Comparison of ENCODE assay signal across 37 cellular contexts in the genomic region with DNA sequence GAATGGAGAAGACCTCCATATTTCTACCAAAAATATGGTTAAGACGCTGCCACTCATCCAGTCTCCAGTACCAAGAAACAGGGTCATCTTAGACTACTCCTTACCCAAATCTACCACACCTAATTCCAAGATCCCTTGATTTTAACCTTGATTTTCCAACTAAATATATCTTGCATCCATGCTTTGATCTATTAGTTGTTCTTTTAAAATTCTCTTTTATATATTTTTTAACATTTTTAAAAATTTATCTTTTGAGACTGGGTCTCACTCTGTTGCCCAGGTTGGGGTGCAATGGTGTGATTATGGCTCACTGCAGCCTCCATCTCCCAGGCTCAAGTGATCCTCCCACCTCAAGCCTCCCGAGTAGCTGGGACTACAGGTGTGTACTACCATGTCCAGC. TPM values are rescaled to one million over a fixed set of nuclear protein-coding genes. Genes with fewer than 3 reads are reported as not detected.
"Had no signal": no experiment of that assay in that cellular context is flagged by ENCODE, and none has a peak within 500 bp of the region (broad histone marks: within the 10 kb centered on the region; RNA-seq: fewer than 3 reads in every experiment).

No MANE protein-coding gene starts in this region.

- DNase-seq: hypothalamus; immature natural killer cell; kidney; left colon; left lung; lower lobe of right lung; mammary epithelial cell; mesendoderm; naive B cell; natural killer cell; nephron progenitor cell; ovary; right lobe of liver; stimulated activated CD4-positive, alpha-beta T cell treated with anti-CD3 and anti-CD28 coated beads, Interleukin-1b, Interleukin-23, amount 100 ng/mL, for 48 hours; stimulated activated CD4-positive, alpha-beta T cell treated with anti-CD3 and anti-CD28 coated beads, Interleukin-2, amount 100 ng/mL, for 48 hours; stimulated activated CD4-positive, alpha-beta T cell treated with anti-CD3 and anti-CD28 coated beads, Interleukin-4, amount 100 ng/mL, for 4 hours; stimulated activated CD8-positive, alpha-beta memory T cell treated with anti-CD3 and anti-CD28 coated beads, Interleukin-4, amount 100 ng/mL, for 48 hours; stimulated activated naive CD4-positive, alpha-beta T cell treated with Interleukin-2 at 50 U/mL for 16 hours; stimulated activated naive CD8-positive, alpha-beta T cell treated with anti-CD3 and anti-CD28 coated beads, Interleukin-15, amount 100 ng/mL, for 72 hours; substantia nigra; thyroid gland; transverse colon; upper lobe of left lung had no signal

- H3K36me3 ChIP-seq: left lung, lower lobe of right lung, neural progenitor cell, ovary, right atrium auricular region, right lobe of liver, thyroid gland, transverse colon, upper lobe of left lung, vagina had no signal

- FAIRE-seq: islet of Langerhans, kidney had no signal

- H3K9me3 ChIP-seq: left lung, lower lobe of right lung, ovary, right atrium auricular region, right lobe of liver, thyroid gland, transverse colon, upper lobe of left lung, vagina had no signal

- H3K27ac ChIP-seq: lower lobe of right lung, neural progenitor cell, ovary, right atrium auricular region, right lobe of liver, thyroid gland, transverse colon, upper lobe of left lung, vagina had no signal

- H3K4me3 ChIP-seq: left lung, lower lobe of right lung, neural progenitor cell, ovary, right atrium auricular region, right lobe of liver, smooth muscle cell, thyroid gland, transverse colon, upper lobe of left lung, vagina had no signal

- H3K27me3 ChIP-seq: left lung, neural progenitor cell, ovary, right atrium auricular region, right lobe of liver, thyroid gland, transverse colon, upper lobe of left lung, vagina had no signal

- H3K4me1 ChIP-seq: right atrium auricular region, right lobe of liver, thyroid gland, vagina had no signal

- ATAC-seq: left colon; left lung; lower lobe of right lung; natural killer cell; right lobe of liver; stimulated activated memory B cell treated with anti-CD40 and anti-IgM and Interleukin-4, amounts not matched to agents 10 μg/mL and 1 μg/mL and 100 μg/mL, for 72 hours; stimulated activated naive CD8-positive, alpha-beta T cell treated with anti-CD3 and anti-CD28 coated beads, Interleukin-15, amount 100 ng/mL, for 72 hours had no signal

RNA-seq across cellular contexts. Expression of a gene that starts 11.2 kb away (rescaled TPM):
- total RNA-seq: right atrium auricular region, right lobe of liver, skeletal muscle tissue, temporal lobe, transverse colon had no signal

RNA-seq across cellular contexts. Expression of a gene that starts 52.3 kb away (rescaled TPM):
- total RNA-seq: kidney, left colon, mesothelial cell of epicardium, mononuclear cell, ovary, progenitor cell of endocrine pancreas, pulmonary artery endothelial cell, renal cortical epithelial cell, right atrium auricular region, right lobe of liver, skeletal muscle tissue, smooth muscle cell, temporal lobe, thyroid gland, transverse colon, urinary bladder, vagina had no signal
